In the genomic region with DNA sequence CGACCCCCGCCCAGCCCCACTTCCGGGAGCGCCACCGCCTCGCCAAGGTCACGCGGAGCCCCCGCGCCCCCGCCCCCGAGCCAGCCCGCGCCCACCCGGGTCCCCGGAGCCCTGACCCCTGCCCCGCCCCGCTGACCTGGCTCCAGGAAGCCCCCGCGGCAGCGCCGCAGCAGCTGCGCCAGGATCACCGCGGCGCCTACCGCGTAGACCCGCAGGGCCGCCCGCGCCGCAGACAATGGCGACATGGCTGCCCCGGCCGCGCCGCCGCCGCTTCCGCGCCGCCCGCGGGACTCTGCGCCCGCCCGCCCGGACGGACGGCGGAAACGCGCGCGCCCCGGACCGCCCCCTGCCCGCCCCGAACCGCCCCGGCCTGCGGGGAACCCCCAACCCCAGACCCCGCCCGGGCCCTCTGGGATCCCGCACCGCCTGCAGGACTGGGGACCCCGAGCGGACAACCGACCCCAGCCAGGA, we compare ENCODE assay signal across 8 cellular contexts. TPM values are rescaled to one million over a fixed set of nuclear protein-coding genes. Genes with fewer than 3 reads are reported as not detected.
A peak's percentile ranks its signal among the peaks of the same experiment; 100 is the strongest.
DNase-seq lines count a peak whose midpoint lies in the region; ATAC-seq and TF ChIP-seq lines count a peak whose summit lies in the region.

A gene with protein sequence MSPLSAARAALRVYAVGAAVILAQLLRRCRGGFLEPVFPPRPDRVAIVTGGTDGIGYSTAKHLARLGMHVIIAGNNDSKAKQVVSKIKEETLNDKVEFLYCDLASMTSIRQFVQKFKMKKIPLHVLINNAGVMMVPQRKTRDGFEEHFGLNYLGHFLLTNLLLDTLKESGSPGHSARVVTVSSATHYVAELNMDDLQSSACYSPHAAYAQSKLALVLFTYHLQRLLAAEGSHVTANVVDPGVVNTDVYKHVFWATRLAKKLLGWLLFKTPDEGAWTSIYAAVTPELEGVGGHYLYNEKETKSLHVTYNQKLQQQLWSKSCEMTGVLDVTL (minus strand): TSS at position 296 of the 471 bp plus-strand sequence. CDS start 51 bp downstream, at position 245.
A gene (minus strand): TSS at position 296 of the 471 bp plus-strand sequence. CDS start 10,257 bp downstream, outside the sequence.

- peaks cover 14% of the 10 kb centered on the region for H3K4me1 ChIP-seq in Loucy (ENCODE audit: insufficient read depth, low read length, poor library complexity, severe bottlenecking)
- peaks cover 13% of the 10 kb centered on the region for H3K4me1 ChIP-seq in rectal smooth muscle tissue (ENCODE audit: control insufficient read depth, insufficient read depth, low read length)

- no peak within 1 kb of the TSS for H2AFZ ChIP-seq in Loucy (ENCODE audit: low read length)

- TF ChIP-seq CTCF in CD14-positive monocyte (IDR thresholded peaks at IDR 0.05) (no peak), Loucy (conservative IDR thresholded peaks at IDR 0.05; ENCODE audit: low read length) (no peak)

- H3K4me1 Mint-ChIP-seq in CD14-positive monocyte, result peaks cover 32% of the 10 kb centered on the region

- peak; percentile 51 for ATAC-seq in GM21619 (IDR thresholded peaks at IDR 0.05; ENCODE audit: unreplicated experiment)
- no peak for ATAC-seq in HG02840 (IDR thresholded peaks at IDR 0.05; ENCODE audit: low FRiP score, unreplicated experiment)

- no peak for DNase-seq in CD14-positive monocyte (ENCODE audit: low spot score)
- peak; percentile 80 for DNase-seq in activated effector memory CD4-positive, alpha-beta T cell treated with anti-CD3 and anti-CD28 coated beads, Interleukin-2, amount 50 U/mL, for 16 hours
- peak; percentile 81 for DNase-seq in cardiac septum (ENCODE audit: low spot score)
- DNase-seq in NCI-H1048 (lab: John Stamatoyannopoulos, UW), result no peak

- H3K27ac ChIP-seq in rectal smooth muscle tissue (ENCODE audit: low read depth, low read length), result peak within 1 kb of the TSS; percentile 65

- no peaks in the 10 kb centered on the region for H3K9me2 ChIP-seq in Loucy (replicated peaks; ENCODE audit: low read depth, low read length)

- peaks cover 0 to 7% (median 1%) of the 10 kb centered on the region in 3 donors for H3K27me3 Mint-ChIP-seq in CD14-positive monocyte (ENCODE audit: low read depth in 3 of 3)

- H3K79me2 ChIP-seq in Loucy (ENCODE audit: insufficient read depth, low read length), result peaks cover 36% of the 10 kb centered on the region

- intact Hi-C loops in CD14-positive monocyte (cut with micrococcal nuclease), result no loop called here
- intact Hi-C loops in cardiac septum (cut with DNase I), result loop anchor here (5.0 to 10.0 kb wide), 2 partner anchors 173 to 194 kb away; a partner anchor contains a TSS

- peak within 1 kb of the TSS; percentile 60 to 93 (median 76) for H3K27ac Mint-ChIP-seq in CD14-positive monocyte

- no peaks in the 10 kb centered on the region for H3K27me3 ChIP-seq in Loucy (ENCODE audit: insufficient read depth, low read length, poor library complexity, severe bottlenecking)
- H3K27me3 ChIP-seq in rectal smooth muscle tissue (ENCODE audit: control insufficient read depth, insufficient read depth, low read length), result no peaks in the 10 kb centered on the region

- H3K4me3 ChIP-seq in Loucy (ENCODE audit: low read length, poor library complexity, severe bottlenecking) (peak within 1 kb of the TSS; percentile 85), rectal smooth muscle tissue (ENCODE audit: low read length) (peak within 1 kb of the TSS; percentile 60)

- peaks cover 5 to 13% of the 10 kb centered on the region in 2 donors for H3K36me3 Mint-ChIP-seq in CD14-positive monocyte

- H3K9me3 Mint-ChIP-seq in CD14-positive monocyte, result peaks cover 0 to 5% (median 0%) of the 10 kb centered on the region in 7 donors

- H3K4me3 Mint-ChIP-seq in CD14-positive monocyte, result peak within 1 kb of the TSS; percentile 77 to 85

- peak within 1 kb of the TSS; percentile 87 for H3K4me2 ChIP-seq in Loucy (ENCODE audit: low read depth, low read length, poor library complexity, severe bottlenecking)

- H3K9me3 ChIP-seq in Loucy (ENCODE audit: insufficient read depth, low read depth, low read length), result no peaks in the 10 kb centered on the region

- H4K20me1 ChIP-seq in Loucy (ENCODE audit: insufficient read depth, low read length, poor library complexity, severe bottlenecking), result peaks cover 13% of the 10 kb centered on the region

- H3K9ac ChIP-seq in Loucy (ENCODE audit: low read depth, low read length, poor library complexity, severe bottlenecking) (peak within 1 kb of the TSS; percentile 84), rectal smooth muscle tissue (ENCODE audit: low read length) (peak within 1 kb of the TSS; percentile 32)

- no peaks in the 10 kb centered on the region for H3F3A ChIP-seq in Loucy (ENCODE audit: low read depth)

- H3K36me3 ChIP-seq in Loucy (ENCODE audit: insufficient read depth, low read length), result no peaks in the 10 kb centered on the region
- no peaks in the 10 kb centered on the region for H3K36me3 ChIP-seq in rectal smooth muscle tissue (ENCODE audit: control insufficient read depth, insufficient read depth, low read length)

RNA-seq across cellular contexts. Expression of the first gene that starts in this region (rescaled TPM):
- 10 to 100 TPM; 28.3 to 33.2 TPM for polyA plus RNA-seq in CD14-positive monocyte
- 24.9 TPM for total RNA-seq in cardiac septum

RNA-seq across cellular contexts. Expression of the second gene that starts in this region (rescaled TPM):
- 10 to 100 TPM; 23.1 to 32.1 TPM for polyA plus RNA-seq in CD14-positive monocyte
- total RNA-seq in cardiac septum, result 45.1 TPM

Comparison
In these comparisons a context has a peak if more than half of its experiments do, and no peak if none do; other contexts are left out.
1. DNase-seq: peak in activated effector memory CD4-positive, alpha-beta T cell treated with anti-CD3 and anti-CD28 coated beads, Interleukin-2, amount 50 U/mL, for 16 hours (single experiment) and cardiac septum (single experiment); none in CD14-positive monocyte (single experiment) and NCI-H1048 (single experiment).